ENCODE assay signal across 20 cellular contexts in genomic region chr12:22925593-22925992, GRCh38.
DNase-seq lines count a peak whose midpoint lies in the region; ATAC-seq and TF ChIP-seq lines count a peak whose summit lies in the region.
"Had no signal": no experiment of that assay in that cellular context is flagged by ENCODE, and none has a peak within 500 bp of the region (broad histone marks: within the 10 kb centered on the region; RNA-seq: fewer than 3 reads in every experiment).

No MANE protein-coding gene starts in this region.

- H3K27ac ChIP-seq in HUES48 (ENCODE audit: low read depth, low read length) (peak overlapping the region; percentile 32), spleen (no peak overlapping the region), hepatocyte (no peak overlapping the region)
- H3K27ac ChIP-seq: 22Rv1; A549; BLaER1 treated with 17β-estradiol and CSF1 and Interleukin-3, amounts not matched to agents 10 nM and 100 nM; C4-2B had no signal

- H3K9ac ChIP-seq in HUES48 (ENCODE audit: low read depth, low read length) = no peak overlapping the region
- H3K9ac ChIP-seq: BLaER1 treated with 17β-estradiol and CSF1 and Interleukin-3, amounts not matched to agents 10 nM and 100 nM had no signal

- no peaks in the 10 kb centered on the region for H3K9me2 ChIP-seq in hepatocyte (replicated peaks; ENCODE audit: insufficient read depth)

- H3K27me3 ChIP-seq in HUES48 (ENCODE audit: control insufficient read depth, insufficient read depth, low read length) (no peaks in the 10 kb centered on the region), spleen (replicated peaks in 1 of 7) (no peaks in the 10 kb centered on the region), hepatocyte (no peaks in the 10 kb centered on the region)
- H3K27me3 ChIP-seq: BLaER1 treated with 17β-estradiol and CSF1 and Interleukin-3, amounts not matched to agents 10 nM and 100 nM had no signal

- H3K9me3 ChIP-seq in HUES48 (ENCODE audit: control insufficient read depth, insufficient read depth, low read length) = no peaks in the 10 kb centered on the region
- H3K9me3 ChIP-seq in mucosa of descending colon = no peaks in the 10 kb centered on the region
- no peaks in the 10 kb centered on the region for H3K9me3 ChIP-seq in spleen
- no peaks in the 10 kb centered on the region for H3K9me3 ChIP-seq in hepatocyte (ENCODE audit: low read depth)
- H3K9me3 ChIP-seq: A549; BLaER1 treated with 17β-estradiol and CSF1 and Interleukin-3, amounts not matched to agents 10 nM and 100 nM; Caco-2 had no signal

- no peak for TF ChIP-seq CTCF in mucosa of descending colon (IDR thresholded peaks at IDR 0.05)
- no peak for TF ChIP-seq CTCF in spleen (IDR thresholded peaks at IDR 0.05 in 8 of 11, conservative IDR thresholded peaks at IDR 0.05 in 3 of 11)
- TF ChIP-seq CTCF in hepatocyte (IDR thresholded peaks at IDR 0.05; ENCODE audit: poor library complexity) = no peak

- H3K79me2 ChIP-seq in hepatocyte = no peaks in the 10 kb centered on the region

- TF ChIP-seq POLR2A in spleen (IDR thresholded peaks at IDR 0.05) = no peak

- H4K20me1 ChIP-seq in hepatocyte (ENCODE audit: insufficient read depth, poor library complexity, severe bottlenecking) = no peaks in the 10 kb centered on the region
- H4K20me1 ChIP-seq: BLaER1 treated with 17β-estradiol and CSF1 and Interleukin-3, amounts not matched to agents 10 nM and 100 nM had no signal

- no peak overlapping the region for H2AFZ ChIP-seq in hepatocyte

- peak; percentile 61 for ATAC-seq in left colon
- peak; percentile 46 for ATAC-seq in mucosa of descending colon
- no peak for ATAC-seq in HG03469 (IDR thresholded peaks at IDR 0.05; ENCODE audit: unreplicated experiment)
- ATAC-seq: A549; CD8-positive, alpha-beta T cell; GM12878 had no signal

- H3K4me2 ChIP-seq in hepatocyte = no peak overlapping the region
- H3K4me2 ChIP-seq: A549; BLaER1 treated with 17β-estradiol and CSF1 and Interleukin-3, amounts not matched to agents 10 nM and 100 nM had no signal

- H3K36me3 ChIP-seq in HUES48 (ENCODE audit: control insufficient read depth, insufficient read depth, low read length) = no peaks in the 10 kb centered on the region
- no peaks in the 10 kb centered on the region for H3K36me3 ChIP-seq in mucosa of descending colon (ENCODE audit: low read depth)
- H3K36me3 ChIP-seq in spleen = no peaks in the 10 kb centered on the region
- H3K36me3 ChIP-seq in hepatocyte (replicated peaks; ENCODE audit: insufficient read depth, low read depth) = no peaks in the 10 kb centered on the region
- H3K36me3 ChIP-seq: BLaER1 treated with 17β-estradiol and CSF1 and Interleukin-3, amounts not matched to agents 10 nM and 100 nM had no signal

- H3K4me1 ChIP-seq in HUES48 (ENCODE audit: control insufficient read depth, insufficient read depth, low read length) = peaks cover 29% of the 10 kb centered on the region
- no peaks in the 10 kb centered on the region for H3K4me1 ChIP-seq in mucosa of descending colon (ENCODE audit: low read depth)
- H3K4me1 ChIP-seq in spleen = no peaks in the 10 kb centered on the region
- H3K4me1 ChIP-seq in hepatocyte (ENCODE audit: insufficient read depth) = no peaks in the 10 kb centered on the region
- H3K4me1 ChIP-seq: A549; BLaER1 treated with 17β-estradiol and CSF1 and Interleukin-3, amounts not matched to agents 10 nM and 100 nM had no signal

- 66 to 72% (median 66%) methylated on average over 2 of the region's 2 CpGs for WGBS in spleen, 5 donors
- WGBS in hepatocyte (ENCODE audit: low lambda C conversion rate, missing lambda C conversion rate) = 33% methylated on average over 2 of the region's 2 CpGs

- DNase-seq in ELF-1 (ENCODE audit: low read depth, low spot score) (peak; percentile 43), left colon (no peak), mucosa of descending colon (peak in 1 of 3 donors; percentile 2), spleen (no peak), hepatocyte (ENCODE audit: low spot score) (no peak)
- DNase-seq in stimulated activated CD4-positive, alpha-beta T cell treated with anti-CD3 and anti-CD28 coated beads, Interleukin-12 subunit alpha, Interleukin-12 subunit beta, amount 100 ng/mL, for 4 hours = no peak
- DNase-seq: AML-193; Calu3; CD4-positive, alpha-beta T cell; CD8-positive, alpha-beta T cell; DMS79 treated with DMSO at 0.1 percent for 48 hours; GDM1 had no signal

- intact Hi-C loops in left colon (cut with DNase I, micrococcal nuclease) (no loop called here), mucosa of descending colon (cut with DNase I, micrococcal nuclease) (no loop called here), spleen (cut with DNase I; ENCODE audit: low total_unique reads) (no loop called here)

- H3K4me3 ChIP-seq in HUES48 (ENCODE audit: low read depth, low read length) = no peak overlapping the region
- H3K4me3 ChIP-seq in mucosa of descending colon = no peak overlapping the region
- no peak overlapping the region for H3K4me3 ChIP-seq in spleen
- no peak overlapping the region for H3K4me3 ChIP-seq in hepatocyte
- H3K4me3 ChIP-seq: A549; BLaER1 treated with 17β-estradiol and CSF1 and Interleukin-3, amounts not matched to agents 10 nM and 100 nM; GM12878 had no signal
